Comparison of ENCODE assay signal across 28 cellular contexts in genomic region chr5:88687253-88687955, GRCh38.
DNase-seq lines count a peak whose midpoint lies in the region; ATAC-seq, FAIRE-seq and TF ChIP-seq lines count a peak whose summit lies in the region.
"Had no signal": no experiment of that assay in that cellular context is flagged by ENCODE, and none has a peak within 500 bp of the region (broad histone marks: within the 10 kb centered on the region; RNA-seq: fewer than 3 reads in every experiment).

No MANE protein-coding gene starts in this region.

- intact Hi-C loops in PC-3 (cut with micrococcal nuclease) (no loop called here), endothelial cell of umbilical vein (cut with micrococcal nuclease) (no loop called here), MCF 10A (cut with micrococcal nuclease) (no loop called here)

- dilution Hi-C loops in endothelial cell of umbilical vein (cut with MboI; ENCODE audit: extremely low pct_ligation_motif_present, low sequenced_read_pairs) = loop anchor here (25.0 kb wide), 1 partner anchor 550 kb away; no protein-coding TSS in a partner anchor

- ATAC-seq in PC-3 = no peak
- no peak for ATAC-seq in GM18498 (IDR thresholded peaks at IDR 0.05; ENCODE audit: unreplicated experiment)
- ATAC-seq in GM21576 (IDR thresholded peaks at IDR 0.05; ENCODE audit: unreplicated experiment) = no peak
- ATAC-seq: activated naive CD4-positive, alpha-beta T cell treated with anti-CD3 and anti-CD28 coated beads, Interleukin-2, amount 50 U/mL, for 72 hours had no signal

- H3K4me3 Mint-ChIP-seq in MCF 10A (ENCODE audit: unreplicated experiment) = no peak overlapping the region
- H3K4me3 Mint-ChIP-seq: activated B cell treated with CpG ODN at 0.5 μM for 24 hours had no signal

- H2AFZ ChIP-seq in PC-3 (ENCODE audit: low read length) = peak overlapping the region; percentile 49; the same call in 1 of the 2 replicates
- H2AFZ ChIP-seq in endothelial cell of umbilical vein (ENCODE audit: low read depth, low read length) = no peak overlapping the region
- H2AFZ ChIP-seq in osteoblast (ENCODE audit: low read length) = no peak overlapping the region

- POLR2A ChIA-PET in PC-3 (lab: Charles Lee; ENCODE audit: unreplicated experiment) (no interaction called here), endothelial cell of umbilical vein (lab: Charles Lee) (no interaction called here), MCF 10A (lab: Yijun Ruan, JAX) (no interaction called here)

- in situ Hi-C loops in G401 (cut with HindIII; ENCODE audit: low sequenced_read_pairs) = loop anchor here (25.0 kb wide), 1 partner anchor 550 kb away; no protein-coding TSS in a partner anchor

- H3K27ac ChIP-seq in PC-3 (ENCODE audit: low read length) (no peak overlapping the region), endothelial cell of umbilical vein (ENCODE audit: insufficient read depth, low read depth, low read length) (no peak overlapping the region), osteoblast (ENCODE audit: low read depth, low read length) (no peak overlapping the region), right atrium auricular region (no peak overlapping the region)
- H3K27ac ChIP-seq: C4-2B, thoracic aorta had no signal

- H3K79me2 ChIP-seq in PC-3 (ENCODE audit: low read length) (no peaks in the 10 kb centered on the region), endothelial cell of umbilical vein (ENCODE audit: control insufficient read depth, insufficient read depth, low read length) (no peaks in the 10 kb centered on the region), osteoblast (ENCODE audit: insufficient read depth, low read length) (no peaks in the 10 kb centered on the region)

- no peak for TF ChIP-seq CTCF in PC-3 (conservative IDR thresholded peaks at IDR 0.05; ENCODE audit: low read depth, low read length)
- no peak for TF ChIP-seq CTCF in endothelial cell of umbilical vein (IDR thresholded peaks at IDR 0.05; ENCODE audit: extremely low read depth in 1 of 2, insufficient read depth in 1 of 2, low read depth in 1 of 2, low read length in 2 of 2)
- TF ChIP-seq CTCF in osteoblast (IDR thresholded peaks at IDR 0.05; ENCODE audit: extremely low read depth, low read depth, low read length) = no peak
- no peak for TF ChIP-seq CTCF in MCF 10A (IDR thresholded peaks at IDR 0.05; ENCODE audit: unreplicated experiment)
- TF ChIP-seq CTCF in right atrium auricular region (IDR thresholded peaks at IDR 0.05) = no peak

- H3F3A ChIP-seq in PC-3 (ENCODE audit: low read length, unreplicated experiment) = no peaks in the 10 kb centered on the region

- H3K9me1 ChIP-seq in endothelial cell of umbilical vein (replicated peaks; ENCODE audit: control insufficient read depth, extremely low read depth, insufficient read depth, low read length) = no peaks in the 10 kb centered on the region

- H3K4me3 ChIP-seq in PC-3 (ENCODE audit: low read length) (no peak overlapping the region), endothelial cell of umbilical vein (replicated peaks in 1 of 3; ENCODE audit: insufficient read depth in 1 of 3, low read depth in 1 of 3, low read length in 3 of 3) (no peak overlapping the region), osteoblast (ENCODE audit: insufficient read depth, low read length) (no peak overlapping the region), right atrium auricular region (no peak overlapping the region)
- H3K4me3 ChIP-seq: smooth muscle cell, thoracic aorta had no signal

- H3K4me2 ChIP-seq in PC-3 (ENCODE audit: low read length) (no peak overlapping the region), endothelial cell of umbilical vein (ENCODE audit: insufficient read depth, low read length) (no peak overlapping the region), osteoblast (ENCODE audit: insufficient read depth, low read length) (no peak overlapping the region)
- H3K4me2 ChIP-seq: smooth muscle cell had no signal

- H3K9ac ChIP-seq in PC-3 (ENCODE audit: low read length) (no peak overlapping the region), endothelial cell of umbilical vein (replicated peaks; ENCODE audit: extremely low read depth, insufficient read depth, low read length) (no peak overlapping the region)

- H3K36me3 Mint-ChIP-seq in MCF 10A (ENCODE audit: insufficient read depth, unreplicated experiment) = no peaks in the 10 kb centered on the region

- peaks cover 100% of the 10 kb centered on the region for H3K27me3 Mint-ChIP-seq in MCF 10A (ENCODE audit: insufficient read depth, unreplicated experiment)

- no TSS peak for BruUV-seq in PC-3 (replicated peaks; lab: Mats Ljungman, UMichigan)
- BruUV-seq in endothelial cell of umbilical vein (replicated peaks; lab: Mats Ljungman, UMichigan) = no TSS peak
- no TSS peak for BruUV-seq in MCF 10A (replicated peaks; lab: Mats Ljungman, UMichigan)

- H3K27me3 ChIP-seq in PC-3 (ENCODE audit: low read length) (peaks cover 41% of the 10 kb centered on the region), endothelial cell of umbilical vein (ENCODE audit: control insufficient read depth in 2 of 2, insufficient read depth in 2 of 2, low read length in 2 of 2) (peaks cover 96 to 100% of the 10 kb centered on the region in 2 experiments), osteoblast (ENCODE audit: insufficient read depth, low read length) (peaks cover 100% of the 10 kb centered on the region), right atrium auricular region (peaks cover 65 to 89% of the 10 kb centered on the region in 2 donors)

- H3K36me3 ChIP-seq in PC-3 (ENCODE audit: low read depth, low read length) (no peaks in the 10 kb centered on the region), endothelial cell of umbilical vein (ENCODE audit: control insufficient read depth in 2 of 2, extremely low read depth in 1 of 2, insufficient read depth in 2 of 2, low read length in 2 of 2) (no peaks in the 10 kb centered on the region), osteoblast (ENCODE audit: insufficient read depth, low read length) (no peaks in the 10 kb centered on the region), right atrium auricular region (no peaks in the 10 kb centered on the region)
- H3K36me3 ChIP-seq: thoracic aorta had no signal

- peaks cover 10% of the 10 kb centered on the region; the same call in 1 of the 2 replicates for H3K4me1 ChIP-seq in PC-3 (ENCODE audit: insufficient read depth, low read length)
- H3K4me1 ChIP-seq in endothelial cell of umbilical vein (ENCODE audit: control insufficient read depth, extremely low read depth, insufficient read depth, low read length) = peaks cover 7% of the 10 kb centered on the region
- peaks cover 9% of the 10 kb centered on the region for H3K4me1 ChIP-seq in osteoblast (ENCODE audit: insufficient read depth, low read length)
- peaks cover 0 to 44% of the 10 kb centered on the region in 2 donors for H3K4me1 ChIP-seq in right atrium auricular region

- CTCF ChIA-PET in PC-3 (lab: Charles Lee) (no interaction called here), endothelial cell of umbilical vein (lab: Charles Lee) (interaction anchor here (1.0 to 6.0 kb wide), 3 partner anchors 9 to 907 kb away, joined by 3 to 255 read pairs (median 4); no protein-coding TSS in a partner anchor), MCF 10A (lab: Yijun Ruan, JAX) (interaction anchor here (0.5 to 1.7 kb wide), 5 partner anchors 19 to 906 kb away, joined by 3 to 5 read pairs (median 3); no protein-coding TSS in a partner anchor)

- H4K20me1 ChIP-seq in PC-3 (ENCODE audit: low read length) (no peaks in the 10 kb centered on the region), endothelial cell of umbilical vein (replicated peaks; ENCODE audit: control insufficient read depth, extremely low read depth, insufficient read depth, low read length) (no peaks in the 10 kb centered on the region), osteoblast (ENCODE audit: insufficient read depth, low read length) (no peaks in the 10 kb centered on the region)

- DNase-seq in G401 (ENCODE audit: low spot score) = peak; percentile 95
- DNase-seq in PC-3 = no peak
- no peak for DNase-seq in endothelial cell of umbilical vein (ENCODE audit: low read depth, low spot score)
- DNase-seq in osteoblast (ENCODE audit: insufficient read length, low spot score, missing footprints) = peak; percentile 42
- no peak for DNase-seq in MCF 10A (ENCODE audit: unreplicated experiment)
- no peak for DNase-seq in right atrium auricular region (ENCODE audit: low spot score)
- DNase-seq: activated B cell treated with CpG ODN at 0.5 μM for 24 hours; activated CD4-positive, alpha-beta T cell treated with anti-CD3 and anti-CD28 coated beads, Interleukin-2, amount 50 U/mL, for 48 hours; activated CD8-positive, alpha-beta memory T cell treated with anti-CD3 and anti-CD28 coated beads, Interleukin-2, amount 50 U/mL, for 4 hours; aorta; Calu3; foreskin fibroblast; kidney; MM.1S; NCI-H1436 treated with DMSO at 0.1 percent for 48 hours; NCI-H2107; NCI-H510A; NK-92 treated with Interleukin-12 subunit alpha and Interleukin-12 subunit beta, amount 100 ng/mL, for 24 hours; SHP77 treated with DMSO at 0.1 percent for 48 hours; stimulated activated CD4-positive, alpha-beta T cell treated with anti-CD3 and anti-CD28 coated beads, Interleukin-2, amount 100 ng/mL, for 24 hours; SW 1271 had no signal

- no peaks in the 10 kb centered on the region for H3K9me2 ChIP-seq in PC-3 (replicated peaks; ENCODE audit: low read length)

- peaks cover 7% of the 10 kb centered on the region for H3K4me1 Mint-ChIP-seq in MCF 10A (ENCODE audit: insufficient read depth, unreplicated experiment)

- FAIRE-seq in endothelial cell of umbilical vein (lab: Jason Lieb, UNC) = no peak
- FAIRE-seq: kidney had no signal

- H3K9me3 Mint-ChIP-seq in MCF 10A (ENCODE audit: unreplicated experiment) = no peaks in the 10 kb centered on the region
- H3K9me3 Mint-ChIP-seq: activated T-helper 2 cell treated with anti-CD3 and anti-CD28 coated beads, Interferon-gamma antibody, Interleukin-2, Interleukin-4, amounts not matched to agents 10 μg/mL and 5 μg/mL and 100 μg/mL, durations not matched to agents 14 hours and 24 hours and 36 hours had no signal

- no peak for TF ChIP-seq POLR2A in endothelial cell of umbilical vein (IDR thresholded peaks at IDR 0.05; ENCODE audit: low read depth, low read length)

- no peaks in the 10 kb centered on the region for H3K9me3 ChIP-seq in PC-3 (ENCODE audit: low read length)
- no peaks in the 10 kb centered on the region for H3K9me3 ChIP-seq in endothelial cell of umbilical vein (replicated peaks; ENCODE audit: control insufficient read depth, insufficient read depth, low read length)
- H3K9me3 ChIP-seq in osteoblast (ENCODE audit: low read depth, low read length) = no peaks in the 10 kb centered on the region
- H3K9me3 ChIP-seq in right atrium auricular region = no peaks in the 10 kb centered on the region
- H3K9me3 ChIP-seq: thoracic aorta had no signal

- no peak overlapping the region for H3K27ac Mint-ChIP-seq in MCF 10A (ENCODE audit: low read depth, unreplicated experiment)
- H3K27ac Mint-ChIP-seq: activated B cell treated with CpG ODN at 0.5 μM for 24 hours; activated naive CD4-positive, alpha-beta T cell treated with anti-CD3 and anti-CD28 coated beads, Interleukin-2, amount 50 U/mL, for 72 hours; activated T-helper 2 cell treated with anti-CD3 and anti-CD28 coated beads, Interferon-gamma antibody, Interleukin-2, Interleukin-4, amounts not matched to agents 10 μg/mL and 5 μg/mL and 100 μg/mL, durations not matched to agents 14 hours and 24 hours and 36 hours had no signal

TF ChIP-seq in endothelial cell of umbilical vein, 7 proteins besides CTCF, POLR2A, EP300 and RAD21:
- no peak for TF ChIP-seq GATA2 (IDR thresholded peaks at IDR 0.05; ENCODE audit: insufficient read depth, insufficient read length, low read depth, low read length)
- TF ChIP-seq EZH2 (IDR thresholded peaks at IDR 0.05; ENCODE audit: borderline replicate concordance, low read depth, low read length, severe bottlenecking) = peak; percentile 13

Comparison
In these comparisons a context has a peak if more than half of its experiments do, and no peak if none do; other contexts are left out.
1. DNase-seq: peak in G401 (single experiment) and osteoblast (single experiment); none in PC-3 (single experiment), endothelial cell of umbilical vein (single experiment), MCF 10A (single experiment) and right atrium auricular region (single experiment).